In the genomic region with DNA sequence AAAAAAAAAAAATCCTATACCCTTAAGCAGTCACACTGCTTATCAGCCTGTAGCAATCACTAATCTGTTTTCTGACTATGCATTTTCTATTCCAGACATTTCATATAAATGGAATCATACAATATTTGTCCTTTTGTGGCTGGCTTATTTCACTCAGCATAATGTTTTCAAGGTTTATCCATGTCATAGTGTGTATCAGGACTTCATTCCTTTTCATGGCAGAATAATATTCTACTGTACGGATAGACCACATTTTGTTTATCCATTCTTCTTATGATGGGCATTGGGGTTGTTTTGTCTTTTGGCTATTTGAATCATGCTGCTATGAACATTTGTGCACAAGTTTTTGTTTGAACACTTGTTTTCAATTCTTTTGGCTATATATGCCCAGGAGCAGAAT, we compare ENCODE assay signal across 4 cellular contexts. TPM values are rescaled to one million over a fixed set of nuclear protein-coding genes. Genes with fewer than 3 reads are reported as not detected.
"Had no signal": no experiment of that assay in that cellular context is flagged by ENCODE, and none has a peak within 500 bp of the region (broad histone marks: within the 10 kb centered on the region; RNA-seq: fewer than 3 reads in every experiment).

No MANE protein-coding gene starts in this region.

- DNase-seq: GDM1, GF-D8 had no signal

- ATAC-seq: GM12878 had no signal

- H3K4me3 ChIP-seq: GM12878 had no signal

RNA-seq across cellular contexts. Expression of gene KSR2, which starts 8.6 kb away (rescaled TPM):
- total RNA-seq: G401 had no signal
